In the genomic region with DNA sequence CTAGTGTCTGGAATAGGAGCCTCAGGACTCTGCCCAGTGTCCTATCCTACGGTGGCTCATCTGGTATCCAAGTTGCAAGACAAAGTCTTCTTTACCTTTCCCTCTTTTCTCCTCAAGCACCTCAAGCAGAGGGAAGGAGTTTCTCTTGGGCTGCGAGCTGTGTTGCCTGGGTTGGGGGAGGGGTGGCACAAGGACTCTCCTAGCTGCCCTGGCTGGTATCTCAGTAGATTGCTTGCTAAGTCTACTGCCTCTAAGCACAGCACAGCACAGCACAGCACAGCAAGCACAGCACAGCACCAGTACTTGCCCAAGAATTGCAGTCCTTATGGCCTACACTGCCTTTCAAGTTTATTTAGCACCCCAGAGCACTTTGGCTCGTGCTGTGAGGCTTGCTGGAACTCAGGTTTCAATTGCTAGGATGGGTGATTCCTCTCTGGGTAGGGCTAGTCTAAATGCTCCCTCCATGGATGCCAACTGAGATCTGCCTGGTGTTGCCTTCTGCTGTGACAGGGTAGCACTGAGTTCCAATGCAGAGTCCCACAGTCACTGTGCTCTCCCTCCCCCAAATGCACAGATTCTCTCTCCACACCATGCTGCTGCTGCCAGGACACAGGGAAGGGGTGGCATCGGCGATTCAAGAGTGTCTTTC, we compare ENCODE assay signal across 1 cellular context.
TF ChIP-seq lines count a peak whose summit lies in the region.

No MANE protein-coding gene starts in this region.

TF ChIP-seq in H1, 55 proteins besides CTCF, POLR2A, EP300 and RAD21:
- no peak for TF ChIP-seq RNF2 (IDR thresholded peaks at IDR 0.05; ENCODE audit: borderline replicate concordance, low read depth, low read length, missing control alignments, poor library complexity, severe bottlenecking)
- no peak for TF ChIP-seq NRF1 (IDR thresholded peaks at IDR 0.05; ENCODE audit: low read depth, low read length)
- no peak for TF ChIP-seq EZH2 (IDR thresholded peaks at IDR 0.05; ENCODE audit: low read depth, low read length, severe bottlenecking)
- TF ChIP-seq CREB1 (IDR thresholded peaks at IDR 0.05): no peak
- TF ChIP-seq, protein P1, sequence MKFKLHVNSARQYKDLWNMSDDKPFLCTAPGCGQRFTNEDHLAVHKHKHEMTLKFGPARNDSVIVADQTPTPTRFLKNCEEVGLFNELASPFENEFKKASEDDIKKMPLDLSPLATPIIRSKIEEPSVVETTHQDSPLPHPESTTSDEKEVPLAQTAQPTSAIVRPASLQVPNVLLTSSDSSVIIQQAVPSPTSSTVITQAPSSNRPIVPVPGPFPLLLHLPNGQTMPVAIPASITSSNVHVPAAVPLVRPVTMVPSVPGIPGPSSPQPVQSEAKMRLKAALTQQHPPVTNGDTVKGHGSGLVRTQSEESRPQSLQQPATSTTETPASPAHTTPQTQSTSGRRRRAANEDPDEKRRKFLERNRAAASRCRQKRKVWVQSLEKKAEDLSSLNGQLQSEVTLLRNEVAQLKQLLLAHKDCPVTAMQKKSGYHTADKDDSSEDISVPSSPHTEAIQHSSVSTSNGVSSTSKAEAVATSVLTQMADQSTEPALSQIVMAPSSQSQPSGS (IDR thresholded peaks at IDR 0.05; ENCODE audit: low read length): no peak
- TF ChIP-seq MAX (IDR thresholded peaks at IDR 0.05): no peak
- TF ChIP-seq YY1 (IDR thresholded peaks at IDR 0.05; ENCODE audit: low read depth, low read length): no peak
- TF ChIP-seq SRF (IDR thresholded peaks at IDR 0.05; ENCODE audit: low read depth, low read length): no peak
- no peak for TF ChIP-seq SIRT6 (IDR thresholded peaks at IDR 0.05; ENCODE audit: low read length)
- no peak for TF ChIP-seq RFX5 (IDR thresholded peaks at IDR 0.05; ENCODE audit: borderline replicate concordance, low read depth, low read length)
- no peak for TF ChIP-seq SP1 (IDR thresholded peaks at IDR 0.05; ENCODE audit: low read depth, low read length)
- TF ChIP-seq ATF3 (IDR thresholded peaks at IDR 0.05; ENCODE audit: insufficient read depth, low read depth, low read length): no peak
